1 cellular context compared by ENCODE assay signal in genomic region chr21:15206514-15206913, GRCh38.
TF ChIP-seq lines count a peak whose summit lies in the region.

No MANE protein-coding gene starts in this region.

TF ChIP-seq in GM12878, 131 proteins besides CTCF, POLR2A, EP300 and RAD21 (continued from another document and continues in another):
- TF ChIP-seq ZBTB11 (CRISPR knock-in tag; IDR thresholded peaks at IDR 0.05) (no peak), USF1 (IDR thresholded peaks at IDR 0.05; ENCODE audit: borderline replicate concordance, extremely low read length, insufficient read depth, low read depth, low read length) (no peak), FOXM1 (IDR thresholded peaks at IDR 0.05; ENCODE audit: low read depth, low read length) (peak; percentile 48; the same call in 1 of the 2 replicates), TCF7 (IDR thresholded peaks at IDR 0.05; ENCODE audit: borderline replicate concordance) (no peak), SIN3A (IDR thresholded peaks at IDR 0.05; ENCODE audit: low read depth, low read length) (no peak), MLLT1 (IDR thresholded peaks at IDR 0.05) (no peak), CREM (IDR thresholded peaks at IDR 0.05; ENCODE audit: low read depth) (0 out of 2 replicates have a peak, but pooled peaks have one; percentile 49), PRDM15 (CRISPR knock-in tag; IDR thresholded peaks at IDR 0.05) (no peak), BHLHE40 (IDR thresholded peaks at IDR 0.05; ENCODE audit: borderline replicate concordance in 1 of 2, low read depth in 2 of 2, low read length in 1 of 2) (no peak), LARP7 (IDR thresholded peaks at IDR 0.05) (no peak), MEF2A (IDR thresholded peaks at IDR 0.05; ENCODE audit: insufficient read depth, low read depth, low read length) (peak; percentile 84), GABPA (IDR thresholded peaks at IDR 0.05; ENCODE audit: low read depth) (0 out of 2 replicates have a peak, but pooled peaks have one; percentile 28), PKNOX1 (IDR thresholded peaks at IDR 0.05) (no peak), IRF4 (IDR thresholded peaks at IDR 0.05; ENCODE audit: low read depth, low read length) (peak; percentile 86; the same call in 1 of the 2 replicates), CBX3 (IDR thresholded peaks at IDR 0.05; ENCODE audit: borderline replicate concordance, low read depth) (no peak), RAD51 (IDR thresholded peaks at IDR 0.05) (no peak), IRF3 (IDR thresholded peaks at IDR 0.05) (no peak), BCLAF1 (IDR thresholded peaks at IDR 0.05) (no peak), ATF3 (IDR thresholded peaks at IDR 0.05; ENCODE audit: borderline replicate concordance, extremely low read depth, low read depth, low read length) (no peak), ZNF24 (IDR thresholded peaks at IDR 0.05) (no peak), ZBED1 (IDR thresholded peaks at IDR 0.05; ENCODE audit: borderline replicate concordance) (no peak), CREB1 (IDR thresholded peaks at IDR 0.05; ENCODE audit: low read depth) (no peak), JUNB (IDR thresholded peaks at IDR 0.05) (peak; percentile 90), REST (IDR thresholded peaks at IDR 0.05; ENCODE audit: low read depth, low read length) (no peak), SP1 (IDR thresholded peaks at IDR 0.05; ENCODE audit: low read depth, low read length) (no peak), PBX3 (IDR thresholded peaks at IDR 0.05; ENCODE audit: insufficient replicate concordance, low read depth, low read length) (no peak), HCFC1 (IDR thresholded peaks at IDR 0.05; ENCODE audit: low read length) (no peak), CHD2 (IDR thresholded peaks at IDR 0.05; ENCODE audit: borderline replicate concordance, low read depth, low read length) (no peak), RELB (IDR thresholded peaks at IDR 0.05; ENCODE audit: low read depth) (no peak), MXI1 (IDR thresholded peaks at IDR 0.05; ENCODE audit: low read depth, low read length) (no peak), TCF3 (IDR thresholded peaks at IDR 0.05; ENCODE audit: borderline replicate concordance, insufficient read depth, low read depth, low read length) (no peak), MYB (IDR thresholded peaks at IDR 0.05; ENCODE audit: borderline replicate concordance, low read depth, low read length) (no peak), SRF (IDR thresholded peaks at IDR 0.05; ENCODE audit: low read depth in 2 of 2, low read length in 2 of 2) (0 out of 4 replicates have a peak, but pooled peaks of 1 of the 2 experiments have one; percentile 30), EED (IDR thresholded peaks at IDR 0.05; ENCODE audit: low read depth) (0 out of 2 replicates have a peak, but pooled peaks have one; percentile 24), CBFB (IDR thresholded peaks at IDR 0.05; ENCODE audit: low read depth) (no peak), BCL11A (IDR thresholded peaks at IDR 0.05; ENCODE audit: low read depth, low read length) (peak; percentile 76)
